1 cellular context compared by ENCODE assay signal in the genomic region with DNA sequence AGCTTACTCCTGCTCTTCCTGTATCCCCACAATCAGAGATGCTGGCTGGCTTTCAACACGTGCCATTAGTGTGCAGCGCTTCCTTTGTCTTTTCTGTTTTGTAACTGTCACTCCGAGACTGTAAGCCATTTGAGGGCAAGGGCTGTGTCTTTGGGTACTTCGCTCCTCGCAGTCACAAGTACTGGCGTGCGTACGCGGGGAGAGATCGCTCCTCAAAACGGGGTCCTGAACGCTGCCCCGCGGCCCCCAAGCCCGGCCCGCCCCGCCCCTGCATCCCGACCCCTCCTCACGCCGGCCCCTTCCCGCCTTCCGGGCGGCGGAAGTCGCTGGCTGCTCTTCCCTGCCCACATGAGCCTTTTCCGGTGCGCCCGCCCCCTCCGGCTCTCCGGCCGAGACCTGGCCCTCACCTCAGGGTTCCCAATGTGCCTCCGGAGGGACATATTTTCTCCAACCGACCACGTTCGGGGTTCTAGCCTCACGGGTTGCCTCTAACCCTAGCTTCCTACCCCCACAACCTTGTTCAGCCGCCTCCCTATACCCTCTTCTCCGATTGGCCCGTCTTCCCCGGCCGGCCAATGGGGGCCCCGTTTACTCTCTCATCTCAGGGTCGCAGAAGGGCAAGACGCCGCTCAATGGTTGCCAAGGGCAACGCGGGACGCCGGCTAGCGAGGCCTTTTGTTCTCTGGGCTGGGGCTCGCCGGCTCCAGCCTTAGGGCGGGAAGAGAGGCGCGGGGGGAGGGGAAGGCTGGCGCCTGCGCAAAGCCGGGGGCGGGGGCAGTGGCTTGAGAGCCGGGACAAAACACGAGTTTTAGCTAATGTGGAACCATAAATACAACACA.
A peak's percentile ranks its signal among the peaks of the same experiment; 100 is the strongest.
TF ChIP-seq lines count a peak whose summit lies in the region.

A gene with protein sequence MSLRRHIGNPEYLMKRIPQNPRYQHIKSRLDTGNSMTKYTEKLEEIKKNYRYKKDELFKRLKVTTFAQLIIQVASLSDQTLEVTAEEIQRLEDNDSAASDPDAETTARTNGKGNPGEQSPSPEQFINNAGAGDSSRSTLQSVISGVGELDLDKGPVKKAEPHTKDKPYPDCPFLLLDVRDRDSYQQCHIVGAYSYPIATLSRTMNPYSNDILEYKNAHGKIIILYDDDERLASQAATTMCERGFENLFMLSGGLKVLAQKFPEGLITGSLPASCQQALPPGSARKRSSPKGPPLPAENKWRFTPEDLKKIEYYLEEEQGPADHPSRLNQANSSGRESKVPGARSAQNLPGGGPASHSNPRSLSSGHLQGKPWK (minus strand): TSS at position 490 of the 839 bp plus-strand sequence. CDS start 50 bp downstream, at position 440.

TF ChIP-seq in HepG2, 621 proteins besides CTCF, POLR2A, EP300 and RAD21 (continued from another document and continues in another):
- TF ChIP-seq, protein P1, sequence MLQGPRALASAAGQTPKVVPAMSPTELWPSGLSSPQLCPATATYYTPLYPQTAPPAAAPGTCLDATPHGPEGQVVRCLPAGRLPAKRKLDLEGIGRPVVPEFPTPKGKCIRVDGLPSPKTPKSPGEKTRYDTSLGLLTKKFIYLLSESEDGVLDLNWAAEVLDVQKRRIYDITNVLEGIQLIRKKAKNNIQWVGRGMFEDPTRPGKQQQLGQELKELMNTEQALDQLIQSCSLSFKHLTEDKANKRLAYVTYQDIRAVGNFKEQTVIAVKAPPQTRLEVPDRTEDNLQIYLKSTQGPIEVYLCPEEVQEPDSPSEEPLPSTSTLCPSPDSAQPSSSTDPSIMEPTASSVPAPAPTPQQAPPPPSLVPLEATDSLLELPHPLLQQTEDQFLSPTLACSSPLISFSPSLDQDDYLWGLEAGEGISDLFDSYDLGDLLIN (CRISPR knock-in tag; IDR thresholded peaks at IDR 0.05; ENCODE audit: borderline replicate concordance): 0 out of 2 replicates have a peak, but pooled peaks have one; percentile 49
- TF ChIP-seq NFAT5 (CRISPR knock-in tag; IDR thresholded peaks at IDR 0.05): no peak
- TF ChIP-seq GTF3A (CRISPR knock-in tag; conservative IDR thresholded peaks at IDR 0.05): 0 out of 2 replicates have a peak, but pooled peaks have one; percentile 34
- no peak for TF ChIP-seq ZNF749 (CRISPR knock-in tag; IDR thresholded peaks at IDR 0.05; ENCODE audit: borderline replicate concordance)
- TF ChIP-seq TMF1 (CRISPR knock-in tag; IDR thresholded peaks at IDR 0.05; ENCODE audit: low read depth): no peak
- TF ChIP-seq ZFP62 (CRISPR knock-in tag; IDR thresholded peaks at IDR 0.05): no peak
- 0 out of 2 replicates have a peak, but pooled peaks have one; percentile 46 for TF ChIP-seq PCBP1 (IDR thresholded peaks at IDR 0.05; ENCODE audit: borderline replicate concordance, low read depth, low read length)
- no peak for TF ChIP-seq KAT2B (IDR thresholded peaks at IDR 0.05; ENCODE audit: borderline replicate concordance, low read depth, low read length)
- no peak for TF ChIP-seq ZBTB7A (CRISPR knock-in tag; IDR thresholded peaks at IDR 0.05)
- TF ChIP-seq ZSCAN22 (CRISPR knock-in tag; IDR thresholded peaks at IDR 0.05): no peak
- peak; percentile 66 for TF ChIP-seq RXRB (CRISPR knock-in tag; IDR thresholded peaks at IDR 0.05; ENCODE audit: borderline replicate concordance)
- no peak for TF ChIP-seq SALL2 (CRISPR knock-in tag; IDR thresholded peaks at IDR 0.05)
- peak; percentile 43; the same call in 1 of the 2 replicates for TF ChIP-seq ZMYM4 (CRISPR knock-in tag; IDR thresholded peaks at IDR 0.05)
- TF ChIP-seq GABPB1 (CRISPR knock-in tag; IDR thresholded peaks at IDR 0.05): peak; percentile 88
- TF ChIP-seq, protein P2, sequence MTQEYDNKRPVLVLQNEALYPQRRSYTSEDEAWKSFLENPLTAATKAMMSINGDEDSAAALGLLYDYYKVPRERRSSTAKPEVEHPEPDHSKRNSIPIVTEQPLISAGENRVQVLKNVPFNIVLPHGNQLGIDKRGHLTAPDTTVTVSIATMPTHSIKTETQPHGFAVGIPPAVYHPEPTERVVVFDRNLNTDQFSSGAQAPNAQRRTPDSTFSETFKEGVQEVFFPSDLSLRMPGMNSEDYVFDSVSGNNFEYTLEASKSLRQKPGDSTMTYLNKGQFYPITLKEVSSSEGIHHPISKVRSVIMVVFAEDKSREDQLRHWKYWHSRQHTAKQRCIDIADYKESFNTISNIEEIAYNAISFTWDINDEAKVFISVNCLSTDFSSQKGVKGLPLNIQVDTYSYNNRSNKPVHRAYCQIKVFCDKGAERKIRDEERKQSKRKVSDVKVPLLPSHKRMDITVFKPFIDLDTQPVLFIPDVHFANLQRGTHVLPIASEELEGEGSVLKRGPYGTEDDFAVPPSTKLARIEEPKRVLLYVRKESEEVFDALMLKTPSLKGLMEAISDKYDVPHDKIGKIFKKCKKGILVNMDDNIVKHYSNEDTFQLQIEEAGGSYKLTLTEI (CRISPR knock-in tag; conservative IDR thresholded peaks at IDR 0.05): no peak
- TF ChIP-seq ATAD3A (CRISPR knock-in tag; IDR thresholded peaks at IDR 0.05): no peak
- TF ChIP-seq, protein P3, sequence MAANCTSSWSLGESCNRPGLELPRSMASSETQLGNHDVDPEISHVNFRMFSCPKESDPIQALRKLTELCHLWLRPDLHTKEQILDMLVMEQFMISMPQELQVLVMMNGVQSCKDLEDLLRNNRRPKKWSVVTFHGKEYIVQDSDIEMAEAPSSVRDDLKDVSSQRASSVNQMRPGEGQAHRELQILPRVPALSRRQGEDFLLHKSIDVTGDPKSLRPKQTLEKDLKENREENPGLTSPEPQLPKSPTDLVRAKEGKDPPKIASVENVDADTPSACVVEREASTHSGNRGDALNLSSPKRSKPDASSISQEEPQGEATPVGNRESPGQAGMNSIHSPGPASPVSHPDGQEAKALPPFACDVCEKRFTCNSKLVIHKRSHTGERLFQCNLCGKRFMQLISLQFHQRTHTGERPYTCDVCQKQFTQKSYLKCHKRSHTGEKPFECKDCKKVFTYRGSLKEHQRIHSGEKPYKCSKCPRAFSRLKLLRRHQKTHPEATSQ (CRISPR knock-in tag; IDR thresholded peaks at IDR 0.05; ENCODE audit: borderline replicate concordance): 0 out of 2 replicates have a peak, but pooled peaks have one; percentile 21
- TF ChIP-seq, protein P4, sequence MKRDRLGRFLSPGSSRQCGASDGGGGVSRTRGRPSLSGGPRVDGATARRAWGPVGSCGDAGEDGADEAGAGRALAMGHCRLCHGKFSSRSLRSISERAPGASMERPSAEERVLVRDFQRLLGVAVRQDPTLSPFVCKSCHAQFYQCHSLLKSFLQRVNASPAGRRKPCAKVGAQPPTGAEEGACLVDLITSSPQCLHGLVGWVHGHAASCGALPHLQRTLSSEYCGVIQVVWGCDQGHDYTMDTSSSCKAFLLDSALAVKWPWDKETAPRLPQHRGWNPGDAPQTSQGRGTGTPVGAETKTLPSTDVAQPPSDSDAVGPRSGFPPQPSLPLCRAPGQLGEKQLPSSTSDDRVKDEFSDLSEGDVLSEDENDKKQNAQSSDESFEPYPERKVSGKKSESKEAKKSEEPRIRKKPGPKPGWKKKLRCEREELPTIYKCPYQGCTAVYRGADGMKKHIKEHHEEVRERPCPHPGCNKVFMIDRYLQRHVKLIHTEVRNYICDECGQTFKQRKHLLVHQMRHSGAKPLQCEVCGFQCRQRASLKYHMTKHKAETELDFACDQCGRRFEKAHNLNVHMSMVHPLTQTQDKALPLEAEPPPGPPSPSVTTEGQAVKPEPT (CRISPR knock-in tag; IDR thresholded peaks at IDR 0.05; ENCODE audit: low read depth): no peak
- no peak for TF ChIP-seq NFE2 (CRISPR knock-in tag; IDR thresholded peaks at IDR 0.05)
- TF ChIP-seq CREB1 (IDR thresholded peaks at IDR 0.05): no peak
- no peak for TF ChIP-seq CREB1 (CRISPR knock-in tag; IDR thresholded peaks at IDR 0.05)
- no peak for TF ChIP-seq ZNF616 (CRISPR knock-in tag; IDR thresholded peaks at IDR 0.05; ENCODE audit: low read depth)
- TF ChIP-seq ZNF546 (CRISPR knock-in tag; conservative IDR thresholded peaks at IDR 0.05): no peak
- no peak for TF ChIP-seq JUNB (CRISPR knock-in tag; IDR thresholded peaks at IDR 0.05; ENCODE audit: borderline replicate concordance)
- peak; percentile 67; the same call in 1 of the 2 replicates for TF ChIP-seq DNMT1 (CRISPR knock-in tag; IDR thresholded peaks at IDR 0.05)
- TF ChIP-seq ZNF232 (CRISPR knock-in tag; IDR thresholded peaks at IDR 0.05; ENCODE audit: borderline replicate concordance): no peak
- no peak for TF ChIP-seq MBD4 (IDR thresholded peaks at IDR 0.05; ENCODE audit: borderline replicate concordance, low read length)
- TF ChIP-seq CBFB (CRISPR knock-in tag; IDR thresholded peaks at IDR 0.05): peak; percentile 64; the same call in 1 of the 2 replicates
- TF ChIP-seq, protein P5, sequence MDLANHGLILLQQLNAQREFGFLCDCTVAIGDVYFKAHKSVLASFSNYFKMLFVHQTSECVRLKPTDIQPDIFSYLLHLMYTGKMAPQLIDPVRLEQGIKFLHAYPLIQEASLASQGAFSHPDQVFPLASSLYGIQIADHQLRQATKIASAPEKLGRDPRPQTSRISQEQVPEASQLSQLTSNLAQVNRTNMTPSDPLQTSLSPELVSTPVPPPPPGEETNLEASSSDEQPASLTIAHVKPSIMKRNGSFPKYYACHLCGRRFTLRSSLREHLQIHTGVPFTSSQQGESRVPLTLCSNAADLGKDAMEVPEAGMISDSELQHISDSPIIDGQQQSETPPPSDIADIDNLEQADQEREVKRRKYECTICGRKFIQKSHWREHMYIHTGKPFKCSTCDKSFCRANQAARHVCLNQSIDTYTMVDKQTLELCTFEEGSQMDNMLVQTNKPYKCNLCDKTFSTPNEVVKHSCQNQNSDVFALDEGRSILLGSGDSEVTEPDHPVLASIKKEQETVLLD (CRISPR knock-in tag; IDR thresholded peaks at IDR 0.05; ENCODE audit: low read depth): no peak
- TF ChIP-seq, protein P6, sequence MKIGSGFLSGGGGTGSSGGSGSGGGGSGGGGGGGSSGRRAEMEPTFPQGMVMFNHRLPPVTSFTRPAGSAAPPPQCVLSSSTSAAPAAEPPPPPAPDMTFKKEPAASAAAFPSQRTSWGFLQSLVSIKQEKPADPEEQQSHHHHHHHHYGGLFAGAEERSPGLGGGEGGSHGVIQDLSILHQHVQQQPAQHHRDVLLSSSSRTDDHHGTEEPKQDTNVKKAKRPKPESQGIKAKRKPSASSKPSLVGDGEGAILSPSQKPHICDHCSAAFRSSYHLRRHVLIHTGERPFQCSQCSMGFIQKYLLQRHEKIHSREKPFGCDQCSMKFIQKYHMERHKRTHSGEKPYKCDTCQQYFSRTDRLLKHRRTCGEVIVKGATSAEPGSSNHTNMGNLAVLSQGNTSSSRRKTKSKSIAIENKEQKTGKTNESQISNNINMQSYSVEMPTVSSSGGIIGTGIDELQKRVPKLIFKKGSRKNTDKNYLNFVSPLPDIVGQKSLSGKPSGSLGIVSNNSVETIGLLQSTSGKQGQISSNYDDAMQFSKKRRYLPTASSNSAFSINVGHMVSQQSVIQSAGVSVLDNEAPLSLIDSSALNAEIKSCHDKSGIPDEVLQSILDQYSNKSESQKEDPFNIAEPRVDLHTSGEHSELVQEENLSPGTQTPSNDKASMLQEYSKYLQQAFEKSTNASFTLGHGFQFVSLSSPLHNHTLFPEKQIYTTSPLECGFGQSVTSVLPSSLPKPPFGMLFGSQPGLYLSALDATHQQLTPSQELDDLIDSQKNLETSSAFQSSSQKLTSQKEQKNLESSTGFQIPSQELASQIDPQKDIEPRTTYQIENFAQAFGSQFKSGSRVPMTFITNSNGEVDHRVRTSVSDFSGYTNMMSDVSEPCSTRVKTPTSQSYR (CRISPR knock-in tag; IDR thresholded peaks at IDR 0.05; ENCODE audit: borderline replicate concordance): peak; percentile 90
- no peak for TF ChIP-seq CENPBD1 (CRISPR knock-in tag; IDR thresholded peaks at IDR 0.05; ENCODE audit: borderline replicate concordance, low read depth)
- TF ChIP-seq ZNF136 (CRISPR knock-in tag; IDR thresholded peaks at IDR 0.05; ENCODE audit: low read depth): no peak
- peak; percentile 30; the same call in 1 of the 2 replicates for TF ChIP-seq HCFC1 (IDR thresholded peaks at IDR 0.05; ENCODE audit: low read depth, low read length)
- TF ChIP-seq TCF7L2 (IDR thresholded peaks at IDR 0.05; ENCODE audit: low read depth, low read length): no peak
- TF ChIP-seq BRD4 (CRISPR knock-in tag; IDR thresholded peaks at IDR 0.05): no peak
- TF ChIP-seq ZNF816 (CRISPR knock-in tag; IDR thresholded peaks at IDR 0.05; ENCODE audit: borderline replicate concordance): no peak
- TF ChIP-seq ELF4 (CRISPR knock-in tag; IDR thresholded peaks at IDR 0.05; ENCODE audit: borderline replicate concordance): no peak
- TF ChIP-seq U2AF1 (optimal IDR thresholded peaks at IDR 0.05; ENCODE audit: low read depth, low read length): no peak
- no peak; the same call in 1 of the 2 replicates for TF ChIP-seq KDM6A (CRISPR knock-in tag; IDR thresholded peaks at IDR 0.05; ENCODE audit: low read depth)
